2 cellular contexts compared by ENCODE assay signal in genomic region chr5:108036484-108036883, GRCh38.
A peak's percentile ranks its signal among the peaks of the same experiment; 100 is the strongest.
TF ChIP-seq lines count a peak whose summit lies in the region.

No MANE protein-coding gene starts in this region.

TF ChIP-seq in K562, 482 proteins besides CTCF, POLR2A, EP300 and RAD21 (continued from another document):
- TF ChIP-seq ZNF316 (IDR thresholded peaks at IDR 0.05): no peak
- TF ChIP-seq SMARCA5 (IDR thresholded peaks at IDR 0.05): no peak
- no peak for TF ChIP-seq ZBTB34 (CRISPR knock-in tag; IDR thresholded peaks at IDR 0.05)
- TF ChIP-seq NCOA2 (IDR thresholded peaks at IDR 0.05; ENCODE audit: partially characterized antibody in 2 of 2): no peak
- no peak for TF ChIP-seq HNRNPLL (IDR thresholded peaks at IDR 0.05; ENCODE audit: low read depth, low read length, poor library complexity, severe bottlenecking)
- TF ChIP-seq ZNF444 (CRISPR knock-in tag; IDR thresholded peaks at IDR 0.05): no peak
- TF ChIP-seq NONO (IDR thresholded peaks at IDR 0.05; ENCODE audit: low read depth in 2 of 2, low read length in 1 of 2): no peak
- TF ChIP-seq ATF6 (CRISPR knock-in tag; IDR thresholded peaks at IDR 0.05): no peak
- TF ChIP-seq CBX1 (IDR thresholded peaks at IDR 0.05; ENCODE audit: low read depth): no peak
- 0 out of 2 replicates have a peak, but pooled peaks have one; percentile 44 for TF ChIP-seq GABPA (tag; conservative IDR thresholded peaks at IDR 0.05; ENCODE audit: low read depth)
- no peak for TF ChIP-seq ETV6 (IDR thresholded peaks at IDR 0.05; ENCODE audit: borderline replicate concordance in 1 of 2, low read depth in 2 of 2, low read length in 1 of 2)
- no peak for TF ChIP-seq ETV6 (CRISPR knock-in tag; IDR thresholded peaks at IDR 0.05; ENCODE audit: borderline replicate concordance)
- TF ChIP-seq ZNF282 (CRISPR knock-in tag; IDR thresholded peaks at IDR 0.05): no peak
- TF ChIP-seq ZBTB12 (CRISPR knock-in tag; IDR thresholded peaks at IDR 0.05): no peak
- peak; percentile 13 for TF ChIP-seq MEIS2 (IDR thresholded peaks at IDR 0.05; ENCODE audit: partially characterized antibody)
- no peak for TF ChIP-seq FOXO4 (CRISPR knock-in tag; IDR thresholded peaks at IDR 0.05)
- no peak for TF ChIP-seq MCM3 (IDR thresholded peaks at IDR 0.05)

TF ChIP-seq in H1, 55 proteins besides CTCF, POLR2A, EP300 and RAD21 (continued from another document):
- TF ChIP-seq RNF2 (IDR thresholded peaks at IDR 0.05; ENCODE audit: borderline replicate concordance, low read depth, low read length, missing control alignments, poor library complexity, severe bottlenecking) (no peak), POU5F1 (IDR thresholded peaks at IDR 0.05; ENCODE audit: low read depth, low read length) (no peak), SP1 (IDR thresholded peaks at IDR 0.05; ENCODE audit: low read depth, low read length) (no peak), TCF12 (IDR thresholded peaks at IDR 0.05; ENCODE audit: low read depth, low read length) (no peak), JUND (IDR thresholded peaks at IDR 0.05; ENCODE audit: low read length) (no peak), TAF7 (optimal IDR thresholded peaks at IDR 0.05; ENCODE audit: borderline replicate concordance, low read depth, low read length) (no peak), EGR1 (IDR thresholded peaks at IDR 0.05; ENCODE audit: borderline replicate concordance, low read depth, low read length) (no peak)
